8 cellular contexts compared by ENCODE assay signal in the genomic region with DNA sequence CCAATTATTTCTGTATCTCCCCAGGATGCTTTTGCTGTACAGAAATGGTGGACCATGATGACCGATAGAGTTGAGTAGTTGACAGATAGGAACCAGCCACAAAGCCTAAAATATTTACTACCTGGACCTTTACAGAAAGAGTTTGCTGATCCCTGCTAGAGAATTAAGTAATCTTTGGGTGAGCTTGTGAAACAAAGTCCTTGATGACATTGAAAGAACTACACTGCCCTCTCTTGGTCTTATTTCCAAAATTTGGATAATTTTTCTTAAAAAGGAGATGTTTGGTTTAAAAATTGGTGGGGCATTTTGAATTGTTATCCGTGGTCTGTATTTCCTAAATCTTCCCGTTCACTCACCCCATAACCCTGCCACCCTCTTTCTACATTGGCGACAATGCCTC. TPM values are rescaled to one million over a fixed set of nuclear protein-coding genes. Genes with fewer than 3 reads are reported as not detected.
DNase-seq lines count a peak whose midpoint lies in the region; ATAC-seq lines count a peak whose summit lies in the region.

No MANE protein-coding gene starts in this region.

- DNase-seq in EH (ENCODE audit: low read depth) (peak; percentile 64), M059J (ENCODE audit: low read depth) (peak; percentile 63), astrocyte of the hippocampus (ENCODE audit: low read depth, low spot score) (peak; percentile 61), left colon (no peak)
- no peak for DNase-seq in NK-92 treated with Interleukin-12 subunit alpha and Interleukin-12 subunit beta, amount 100 ng/mL, for 24 hours (lab: John Stamatoyannopoulos, UW)
- no peak for DNase-seq in activated CD8-positive, alpha-beta memory T cell treated with anti-CD3 and anti-CD28 coated beads, Interleukin-2, amount 50 U/mL, for 48 hours

- intact Hi-C loops in left colon (cut with DNase I, micrococcal nuclease) = loop anchor here (5.0 to 10.0 kb wide), 2 partner anchors 88 to 95 kb away; a partner anchor contains a TSS

- ATAC-seq in left colon (peak; percentile 60), HG03571 (IDR thresholded peaks at IDR 0.05; ENCODE audit: unreplicated experiment) (no peak), HG03097 (IDR thresholded peaks at IDR 0.05; ENCODE audit: low FRiP score, unreplicated experiment) (no peak)

RNA-seq across cellular contexts. Expression of a gene that starts 13.7 kb away (rescaled TPM):
- total RNA-seq in M059J (2014; rRNA removed; shearing (Covaris generic)) = 40.4 and 42.8 TPM in 2 replicates
- total RNA-seq in left colon = 1 to 10 TPM; 8.0 to 9.1 TPM

RNA-seq across cellular contexts. Expression of a gene that starts 17.1 kb away (rescaled TPM):
- total RNA-seq in M059J (2014; rRNA removed; shearing (Covaris generic)) = 1.7 and 5.2 TPM in 2 replicates
- total RNA-seq in left colon = 10 to 100 TPM; 30.7 to 32.4 TPM

Comparison
In these comparisons a context has a peak if more than half of its experiments do, and no peak if none do; other contexts are left out.
1. DNase-seq: peak in EH (single experiment), M059J (single experiment) and astrocyte of the hippocampus (single experiment); none in left colon (0 of 2), NK-92 treated with Interleukin-12 subunit alpha and Interleukin-12 subunit beta, amount 100 ng/mL, for 24 hours (single experiment) and activated CD8-positive, alpha-beta memory T cell treated with anti-CD3 and anti-CD28 coated beads, Interleukin-2, amount 50 U/mL, for 48 hours (single experiment).